13 cellular contexts compared by ENCODE assay signal in genomic region chr10:122559228-122559627, GRCh38. TPM values are rescaled to one million over a fixed set of nuclear protein-coding genes. Genes with fewer than 3 reads are reported as not detected.
"Had no signal": no experiment of that assay in that cellular context is flagged by ENCODE, and none has a peak within 500 bp of the region (broad histone marks: within the 10 kb centered on the region; RNA-seq: fewer than 3 reads in every experiment).

No MANE protein-coding gene starts in this region.

- H3K4me1 Mint-ChIP-seq: activated B cell treated with CpG ODN at 0.5 μM for 24 hours had no signal

- H3K9me3 ChIP-seq: ascending aorta, tibial nerve had no signal

- H3K4me1 ChIP-seq: ascending aorta, tibial nerve had no signal

- H3K4me3 Mint-ChIP-seq: activated B cell treated with CpG ODN at 0.5 μM for 24 hours; activated CD8-positive, alpha-beta memory T cell treated with anti-CD3 and anti-CD28 coated beads, Interleukin-2, amount 10 ng/mL, durations not matched to agents 7 days and 5 days; activated T-cell treated with anti-CD3 and anti-CD28 coated beads, Interleukin-2, amount 50 U/mL, for 24 hours; natural killer cell; T-helper 1 cell treated with Interleukin-12 subunit alpha and Interleukin-12 subunit beta and Interleukin-4 antibody, amounts not matched to agents 30 μg/mL and 1 μg/mL, for 36 hours had no signal

- DNase-seq: activated B cell treated with CpG ODN at 0.5 μM for 24 hours; activated CD4-positive, alpha-beta T cell treated with anti-CD3 and anti-CD28 coated beads, Interleukin-2, amount 50 U/mL, for 48 hours; activated CD8-positive, alpha-beta memory T cell treated with anti-CD3 and anti-CD28 coated beads, Interleukin-2, amount 10 ng/mL, durations not matched to agents 7 days and 5 days; activated gamma-delta T cell; activated T-cell treated with anti-CD3 and anti-CD28 coated beads, Interleukin-2, amount 50 U/mL, for 24 hours; natural killer cell; nucleus accumbens; right cardiac atrium; small intestine had no signal

- H3K27ac ChIP-seq: ascending aorta, tibial nerve had no signal

- ATAC-seq: natural killer cell, right cardiac atrium had no signal

- H3K27ac Mint-ChIP-seq: activated B cell treated with CpG ODN at 0.5 μM for 24 hours; activated T-cell treated with anti-CD3 and anti-CD28 coated beads, Interleukin-2, amount 50 U/mL, for 24 hours; natural killer cell; T-helper 1 cell treated with Interleukin-12 subunit alpha and Interleukin-12 subunit beta and Interleukin-4 antibody, amounts not matched to agents 30 μg/mL and 1 μg/mL, for 36 hours had no signal

- H3K9me3 Mint-ChIP-seq: activated T-cell treated with anti-CD3 and anti-CD28 coated beads, Interleukin-2, amount 50 U/mL, for 24 hours; natural killer cell; T-helper 1 cell treated with Interleukin-12 subunit alpha and Interleukin-12 subunit beta and Interleukin-4 antibody, amounts not matched to agents 30 μg/mL and 1 μg/mL, for 36 hours had no signal

- H3K4me3 ChIP-seq: ascending aorta, tibial nerve had no signal

- H3K36me3 Mint-ChIP-seq: activated CD8-positive, alpha-beta memory T cell treated with anti-CD3 and anti-CD28 coated beads, Interleukin-2, amount 10 ng/mL, durations not matched to agents 7 days and 5 days; natural killer cell had no signal

- H3K27me3 ChIP-seq: ascending aorta had no signal

- H3K36me3 ChIP-seq: ascending aorta, tibial nerve had no signal

RNA-seq across cellular contexts. Expression of gene DMBT1, which starts 1.3 kb away (rescaled TPM):
- total RNA-seq: activated B cell treated with CpG ODN at 0.5 μM for 24 hours; activated CD8-positive, alpha-beta memory T cell treated with anti-CD3 and anti-CD28 coated beads, Interleukin-2, amount 10 ng/mL, durations not matched to agents 7 days and 5 days; ascending aorta; natural killer cell; posterior vena cava; tibial nerve had no signal
